ENCODE assay signal across 8 cellular contexts in genomic region chr19:48837081-48837524, GRCh38. TPM values are rescaled to one million over a fixed set of nuclear protein-coding genes. Genes with fewer than 3 reads are reported as not detected.
A peak's percentile ranks its signal among the peaks of the same experiment; 100 is the strongest.
DNase-seq lines count a peak whose midpoint lies in the region; ATAC-seq and TF ChIP-seq lines count a peak whose summit lies in the region.

No MANE protein-coding gene starts in this region.

- H3K4me2 ChIP-seq in neural progenitor cell = peak overlapping the region; percentile 87

- peaks cover 27% of the 10 kb centered on the region for H3F3A ChIP-seq in neural progenitor cell (ENCODE audit: low read depth)

- ATAC-seq in HG03442 (IDR thresholded peaks at IDR 0.05; ENCODE audit: unreplicated experiment) = peak; percentile 57

- H3K4me1 ChIP-seq in ES-I3 (ENCODE audit: insufficient read depth, low read length) (no peaks in the 10 kb centered on the region), Peyer's patch (peaks cover 0 to 17% (median 10%) of the 10 kb centered on the region in 4 donors), neural progenitor cell (no peaks in the 10 kb centered on the region), stomach (peaks cover 12 to 26% (median 19%) of the 10 kb centered on the region in 4 donors)

- TF ChIP-seq CTCF in Peyer's patch (IDR thresholded peaks at IDR 0.05) (no peak), fibroblast of villous mesenchyme (IDR thresholded peaks at IDR 0.05; ENCODE audit: insufficient read depth, low read depth, low read length) (no peak), neural progenitor cell (IDR thresholded peaks at IDR 0.05) (no peak), stomach (IDR thresholded peaks at IDR 0.05) (no peak)

- intact Hi-C loops in stomach (cut with DNase I; ENCODE audit: low total_unique reads) = no loop called here

- TF ChIP-seq EP300 in stomach (IDR thresholded peaks at IDR 0.05) = no peak

- H3K9me3 ChIP-seq in ES-I3 (ENCODE audit: control insufficient read depth, insufficient read depth, low read length) (no peaks in the 10 kb centered on the region), Peyer's patch (no peaks in the 10 kb centered on the region), neural progenitor cell (ENCODE audit: low read depth) (no peaks in the 10 kb centered on the region), stomach (no peaks in the 10 kb centered on the region)

- H3K4me1 Mint-ChIP-seq in neural progenitor cell = peaks cover 27% of the 10 kb centered on the region

- peaks cover 12% of the 10 kb centered on the region for H3K36me3 Mint-ChIP-seq in neural progenitor cell

- H3K27ac Mint-ChIP-seq in neural progenitor cell = peak overlapping the region; percentile 68

- H3K9ac ChIP-seq in ES-I3 (ENCODE audit: low read depth, low read length) = peak overlapping the region; percentile 73
- no peak overlapping the region for H3K9ac ChIP-seq in neural progenitor cell

- no peaks in the 10 kb centered on the region for H3K36me3 ChIP-seq in ES-I3 (ENCODE audit: insufficient read depth, low read length)
- H3K36me3 ChIP-seq in Peyer's patch = no peaks in the 10 kb centered on the region
- H3K36me3 ChIP-seq in neural progenitor cell = no peaks in the 10 kb centered on the region
- peaks cover 0 to 18% (median 5%) of the 10 kb centered on the region in 4 donors for H3K36me3 ChIP-seq in stomach

- H3K9me3 Mint-ChIP-seq in neural progenitor cell = no peaks in the 10 kb centered on the region

- H3K27ac ChIP-seq in Peyer's patch (peak overlapping the region in 3 of 4 donors; percentile 35 to 69 (median 38)), neural progenitor cell (peak overlapping the region; percentile 75), stomach (peak overlapping the region in 4 of 5 donors; percentile 60 to 89 (median 68))

- peaks cover 2% of the 10 kb centered on the region for H3K27me3 Mint-ChIP-seq in neural progenitor cell (ENCODE audit: insufficient read depth, low read depth)

- TF ChIP-seq POLR2A in Peyer's patch (IDR thresholded peaks at IDR 0.05) (no peak), stomach (IDR thresholded peaks at IDR 0.05) (no peak)

- 15 to 48% (median 31%) methylated on average over 25 to 29 of the region's 29 CpGs for WGBS in stomach, 5 donors

- H3K27me3 ChIP-seq in Peyer's patch (no peaks in the 10 kb centered on the region), neural progenitor cell (no peaks in the 10 kb centered on the region), stomach (peaks cover 0 to 6% (median 0%) of the 10 kb centered on the region in 3 donors)

- H3K4me3 Mint-ChIP-seq in neural progenitor cell = peak overlapping the region; percentile 88

- H2AFZ ChIP-seq in neural progenitor cell (replicated peaks) = peak overlapping the region; percentile 43

- DNase-seq in Peyer's patch (peak; percentile 62 to 95 (median 92)), fibroblast of villous mesenchyme (ENCODE audit: low read depth) (peak; percentile 87), neural progenitor cell (ENCODE audit: low spot score) (peak; percentile 99), stomach (peak; percentile 56), COLO829 (ENCODE audit: low spot score) (no peak)
- DNase-seq in activated effector memory CD4-positive, alpha-beta T cell treated with Interleukin-2 at 50 U/mL for 16 hours = peak; percentile 52

- H4K20me1 ChIP-seq in neural progenitor cell (ENCODE audit: low read depth) = no peaks in the 10 kb centered on the region

- no peaks in the 10 kb centered on the region for H3K79me2 ChIP-seq in neural progenitor cell (ENCODE audit: low read depth)

- peak overlapping the region; percentile 9 to 50 (median 25) for H3K4me3 ChIP-seq in Peyer's patch
- peak overlapping the region; percentile 64 for H3K4me3 ChIP-seq in fibroblast of villous mesenchyme (ENCODE audit: low read depth, low read length)
- peak overlapping the region; percentile 53 for H3K4me3 ChIP-seq in neural progenitor cell
- peak overlapping the region; percentile 38 to 44 (median 42) for H3K4me3 ChIP-seq in stomach

RNA-seq across cellular contexts. Expression of gene HSD17B14, which starts 0.8 kb away (rescaled TPM):
- total RNA-seq in Peyer's patch (1 to 10 TPM in 3 of 4 donors, not detected in 1; 2.0 to 8.8 (median 2.8) TPM), fibroblast of villous mesenchyme (12.2 and 13.8 TPM in 2 replicates), neural progenitor cell (ENCODE audit: low replicate concordance) (11.2 and 27.6 TPM in 2 replicates), stomach (10 to 100 TPM in 2 of 5 donors, 1 to 10 TPM in 2, not detected in 1; 2.8 to 41.4 (median 17.3) TPM)
- 1 to 10 TPM; 5.4 to 9.8 (median 9.4) TPM for polyA plus RNA-seq in stomach

RNA-seq across cellular contexts. Expression of gene BCAT2, which starts 26.3 kb away (rescaled TPM):
- 10 to 100 TPM; 22.4 to 53.6 (median 30.2) TPM for total RNA-seq in Peyer's patch
- 30.3 and 31.5 TPM in 2 replicates for total RNA-seq in fibroblast of villous mesenchyme
- total RNA-seq in neural progenitor cell (ENCODE audit: low replicate concordance) = 33.5 and 63.2 TPM in 2 replicates
- total RNA-seq in stomach = 100 to 1,000 TPM in 1 of 5 donors, 10 to 100 TPM in 4; 22.0 to 320 (median 23.9) TPM
- 10 to 100 TPM; 65.8 to 74.5 (median 68.5) TPM for polyA plus RNA-seq in stomach

RNA-seq across cellular contexts. Expression of gene PLEKHA4, which starts 31.3 kb away (rescaled TPM):
- total RNA-seq in Peyer's patch (10 to 100 TPM in 1 of 4 donors, 1 to 10 TPM in 3; 2.8 to 38.8 (median 5.9) TPM), fibroblast of villous mesenchyme (6.0 and 12.2 TPM in 2 replicates), neural progenitor cell (ENCODE audit: low replicate concordance) (6.2 and 6.3 TPM in 2 replicates), stomach (10 to 100 TPM in 2 of 5 donors, 1 to 10 TPM in 3; 1.7 to 35.6 (median 4.8) TPM)
- 10 to 100 TPM; 30.1 to 85.0 (median 75.3) TPM for polyA plus RNA-seq in stomach

RNA-seq across cellular contexts. Expression of gene PPP1R15A, which starts 35.1 kb away (rescaled TPM):
- 100 to 1,000 TPM in 2 of 4 donors, 10 to 100 TPM in 2; 39.2 to 198 (median 80.3) TPM for total RNA-seq in Peyer's patch
- total RNA-seq in fibroblast of villous mesenchyme = 63.9 and 76.0 TPM in 2 replicates
- 10.6 and 19.1 TPM in 2 replicates for total RNA-seq in neural progenitor cell (ENCODE audit: low replicate concordance)
- 100 to 1,000 TPM in 1 of 5 donors, 10 to 100 TPM in 4; 14.6 to 107 (median 35.1) TPM for total RNA-seq in stomach
- 10 to 100 TPM; 34.6 to 59.8 (median 37.1) TPM for polyA plus RNA-seq in stomach
